Comparison of ENCODE assay signal across 29 cellular contexts in the genomic region with DNA sequence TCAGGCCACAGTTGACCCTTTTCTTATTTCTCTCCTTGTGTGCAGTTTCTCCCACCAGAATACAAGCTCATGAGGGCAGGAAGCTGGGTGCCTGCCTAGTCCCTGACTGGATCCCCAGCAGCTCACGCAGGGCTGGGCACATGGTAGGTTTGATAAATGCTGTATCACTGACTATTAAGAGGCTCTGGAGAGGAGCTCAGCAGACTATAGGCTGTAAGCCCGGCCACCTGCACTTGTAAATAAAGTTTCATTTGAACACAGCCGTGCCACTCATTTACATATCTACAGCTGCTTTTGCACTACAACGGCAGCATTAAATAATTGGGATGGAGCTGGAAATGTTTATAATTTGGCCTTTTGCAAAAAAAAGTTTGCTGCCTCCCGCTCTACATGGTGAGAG. TPM values are rescaled to one million over a fixed set of nuclear protein-coding genes. Genes with fewer than 3 reads are reported as not detected.
DNase-seq lines count a peak whose midpoint lies in the region; ATAC-seq, FAIRE-seq and TF ChIP-seq lines count a peak whose summit lies in the region.
"Had no signal": no experiment of that assay in that cellular context is flagged by ENCODE, and none has a peak within 500 bp of the region (broad histone marks: within the 10 kb centered on the region; RNA-seq: fewer than 3 reads in every experiment).

No MANE protein-coding gene starts in this region.

- H2AFZ ChIP-seq in astrocyte (ENCODE audit: low read depth, low read length): no peak overlapping the region
- H2AFZ ChIP-seq: GM23248 had no signal

- intact Hi-C loops in Right ventricle myocardium superior (cut with DNase I) (no loop called here), cardiac septum (cut with DNase I) (no loop called here)

- ATAC-seq in Right ventricle myocardium superior (ENCODE audit: poor library complexity): no peak
- no peak for ATAC-seq in HG03460 (IDR thresholded peaks at IDR 0.05; ENCODE audit: unreplicated experiment)
- ATAC-seq in GM19328 (IDR thresholded peaks at IDR 0.05; ENCODE audit: unreplicated experiment): no peak
- ATAC-seq: activated CD4-positive, alpha-beta T cell treated with anti-CD3 and anti-CD28 coated beads for 36 hours; Panc1; sciatic nerve had no signal

- peak overlapping the region; percentile 26 for H3K27ac Mint-ChIP-seq in astrocyte (ENCODE audit: unreplicated experiment)
- H3K27ac Mint-ChIP-seq: activated CD4-positive, alpha-beta T cell treated with anti-CD3 and anti-CD28 coated beads for 36 hours; B cell; progenitor cell of endocrine pancreas had no signal

- H4K20me1 ChIP-seq in astrocyte (ENCODE audit: insufficient read depth, low read length): peaks cover 12% of the 10 kb centered on the region

- H3K4me2 ChIP-seq in astrocyte (ENCODE audit: low read length): no peak overlapping the region

- H3K36me3 ChIP-seq in astrocyte (ENCODE audit: insufficient read depth, low read length) (peaks cover 2% of the 10 kb centered on the region), right atrium auricular region (peaks cover 35% of the 10 kb centered on the region)
- peaks cover 17% of the 10 kb centered on the region for H3K36me3 ChIP-seq in effector memory CD4-positive, alpha-beta T cell (ENCODE audit: control insufficient read depth, insufficient read depth, low read length)
- H3K36me3 ChIP-seq: brain microvascular endothelial cell had no signal

- no peaks in the 10 kb centered on the region for H3K4me1 Mint-ChIP-seq in astrocyte (ENCODE audit: low read depth, unreplicated experiment)

- DNase-seq in Right ventricle myocardium superior (peak; percentile 32), cardiac septum (ENCODE audit: low spot score) (no peak), astrocyte (ENCODE audit: low read depth) (no peak), right atrium auricular region (ENCODE audit: low spot score) (no peak)
- DNase-seq in effector memory CD4-positive, alpha-beta T cell: no peak
- DNase-seq: ACHN; activated CD4-positive, alpha-beta T cell treated with anti-CD3 and anti-CD28 coated beads for 36 hours; activated gamma-delta T cell treated with Interleukin-2 at 50 U/mL for 16 hours; adrenal gland; brain microvascular endothelial cell; CD4-positive, alpha-beta memory T cell; erythroblast; GM23248; NCI-H1092; NCI-H1694 treated with DMSO at 0.1 percent for 48 hours; NCI-H526; stimulated activated CD8-positive, alpha-beta memory T cell treated with anti-CD3 and anti-CD28 coated beads, Interleukin-4, amount 100 ng/mL, for 48 hours; stomach had no signal

- H3K4me3 Mint-ChIP-seq in astrocyte (ENCODE audit: unreplicated experiment): no peak overlapping the region
- H3K4me3 Mint-ChIP-seq: activated CD4-positive, alpha-beta T cell treated with anti-CD3 and anti-CD28 coated beads for 36 hours; B cell; CD4-positive, alpha-beta memory T cell had no signal

- no peak overlapping the region for H3K9ac ChIP-seq in astrocyte (ENCODE audit: low read length)
- H3K9ac ChIP-seq: GM23248 had no signal

- H3K27ac ChIP-seq in astrocyte (ENCODE audit: low read depth, low read length) (no peak overlapping the region), right atrium auricular region (peak overlapping the region; percentile 62 to 81)
- no peak overlapping the region for H3K27ac ChIP-seq in effector memory CD4-positive, alpha-beta T cell (ENCODE audit: insufficient read depth, low read length, poor library complexity, severe bottlenecking)
- H3K27ac ChIP-seq: adrenal gland, brain microvascular endothelial cell, GM23248, stomach had no signal

- no peak for TF ChIP-seq CTCF in astrocyte (IDR thresholded peaks at IDR 0.05; ENCODE audit: insufficient read depth, low read depth, low read length)
- no peak for TF ChIP-seq CTCF in right atrium auricular region (IDR thresholded peaks at IDR 0.05)

- H3K4me3 ChIP-seq in astrocyte (ENCODE audit: insufficient read depth, low read depth, low read length): no peak overlapping the region
- H3K4me3 ChIP-seq in right atrium auricular region: no peak overlapping the region
- H3K4me3 ChIP-seq in effector memory CD4-positive, alpha-beta T cell (ENCODE audit: insufficient read depth, low read depth, low read length, poor library complexity, severe bottlenecking): no peak overlapping the region
- H3K4me3 ChIP-seq: adrenal gland, GM23248, stomach, tibial nerve had no signal

- H3K79me2 ChIP-seq in astrocyte (ENCODE audit: insufficient read depth, low read length): no peaks in the 10 kb centered on the region

- no peaks in the 10 kb centered on the region for H3K9me3 Mint-ChIP-seq in astrocyte (ENCODE audit: unreplicated experiment)
- H3K9me3 Mint-ChIP-seq: CD4-positive, alpha-beta memory T cell had no signal

- H3K36me3 Mint-ChIP-seq in astrocyte (ENCODE audit: low read depth, unreplicated experiment): peaks cover 6% of the 10 kb centered on the region

- H3K27me3 ChIP-seq in astrocyte (ENCODE audit: insufficient read depth, low read length) (peaks cover 3% of the 10 kb centered on the region), right atrium auricular region (no peaks in the 10 kb centered on the region)
- H3K27me3 ChIP-seq in effector memory CD4-positive, alpha-beta T cell (replicated peaks; ENCODE audit: control insufficient read depth, insufficient read depth, low read length, poor library complexity, severe bottlenecking): no peaks in the 10 kb centered on the region
- H3K27me3 ChIP-seq: adrenal gland, brain microvascular endothelial cell, stomach, tibial nerve had no signal

- peaks cover 56% of the 10 kb centered on the region for H3K27me3 Mint-ChIP-seq in astrocyte (ENCODE audit: low read depth, unreplicated experiment)
- H3K27me3 Mint-ChIP-seq: activated CD4-positive, alpha-beta T cell treated with anti-CD3 and anti-CD28 coated beads for 36 hours; B cell; CD4-positive, alpha-beta memory T cell; progenitor cell of endocrine pancreas had no signal

- H3K4me1 ChIP-seq in astrocyte (ENCODE audit: insufficient read depth, low read length): no peaks in the 10 kb centered on the region
- peaks cover 0 to 52% of the 10 kb centered on the region in 2 donors for H3K4me1 ChIP-seq in right atrium auricular region
- no peaks in the 10 kb centered on the region for H3K4me1 ChIP-seq in effector memory CD4-positive, alpha-beta T cell (ENCODE audit: control insufficient read depth, insufficient read depth, low read length, poor library complexity, severe bottlenecking)
- H3K4me1 ChIP-seq: adrenal gland had no signal

- FAIRE-seq in astrocyte (lab: Jason Lieb, UNC): no peak
- FAIRE-seq: colon had no signal

- H3K9me3 ChIP-seq in astrocyte (ENCODE audit: insufficient read depth, low read depth, low read length): no peaks in the 10 kb centered on the region
- no peaks in the 10 kb centered on the region for H3K9me3 ChIP-seq in right atrium auricular region
- H3K9me3 ChIP-seq in effector memory CD4-positive, alpha-beta T cell (ENCODE audit: control insufficient read depth, low read length): no peaks in the 10 kb centered on the region
- H3K9me3 ChIP-seq: adrenal gland, stomach, tibial nerve had no signal

RNA-seq across cellular contexts. Expression of a gene that starts 32.0 kb away (rescaled TPM):
- not detected for total RNA-seq in Right ventricle myocardium superior
- not detected for total RNA-seq in cardiac septum
- total RNA-seq in astrocyte: not detected in 2 replicates
- total RNA-seq in right atrium auricular region: not detected
- total RNA-seq: activated CD4-positive, alpha-beta T cell treated with anti-CD3 and anti-CD28 coated beads for 36 hours; B cell; CD4-positive, alpha-beta memory T cell; Daoy; GM23248; HT1080; liver; sciatic nerve; tibial nerve had no signal

Comparison
In these comparisons a context has a peak if more than half of its experiments do, and no peak if none do; other contexts are left out.
1. H3K27ac ChIP-seq: peak in right atrium auricular region (2 of 2); none in astrocyte (single experiment) and effector memory CD4-positive, alpha-beta T cell (single experiment).